20 cellular contexts compared by ENCODE assay signal in genomic region chr7:129391546-129392211, GRCh38. TPM values are rescaled to one million over a fixed set of nuclear protein-coding genes. Genes with fewer than 3 reads are reported as not detected.
DNase-seq lines count a peak whose midpoint lies in the region; TF ChIP-seq lines count a peak whose summit lies in the region.
"Had no signal": no experiment of that assay in that cellular context is flagged by ENCODE, and none has a peak within 500 bp of the region (broad histone marks: within the 10 kb centered on the region; RNA-seq: fewer than 3 reads in every experiment).

No MANE protein-coding gene starts in this region.

- no peaks in the 10 kb centered on the region for H3K27me3 ChIP-seq in dorsolateral prefrontal cortex
- H3K27me3 ChIP-seq in left ventricle myocardium inferior (ENCODE audit: low read depth) = no peaks in the 10 kb centered on the region
- H3K27me3 ChIP-seq: Peyer's patch, SJSA1 had no signal

- H3K4me3 ChIP-seq in dorsolateral prefrontal cortex (no peak overlapping the region), left ventricle myocardium inferior (peak overlapping the region; percentile 3)
- H3K4me3 ChIP-seq: Peyer's patch, SJSA1 had no signal

- intact Hi-C loops in dorsolateral prefrontal cortex (cut with DNase I) = no loop called here
- intact Hi-C loops in left ventricle myocardium inferior (cut with micrococcal nuclease) = no loop called here

- peaks cover 15% of the 10 kb centered on the region for H3K36me3 Mint-ChIP-seq in nephron (ENCODE audit: low read depth)

- H3K36me3 ChIP-seq in left ventricle myocardium inferior = peaks cover 10% of the 10 kb centered on the region
- H3K36me3 ChIP-seq: SJSA1 had no signal

- no peaks in the 10 kb centered on the region for H3K9me3 ChIP-seq in left ventricle myocardium inferior (replicated peaks)
- H3K9me3 ChIP-seq: Peyer's patch, SJSA1 had no signal

- peaks cover 51% of the 10 kb centered on the region for H3K4me1 ChIP-seq in left ventricle myocardium inferior
- H3K4me1 ChIP-seq: Peyer's patch, SJSA1 had no signal

- TF ChIP-seq CTCF in dorsolateral prefrontal cortex (IDR thresholded peaks at IDR 0.05 in 54 of 56, conservative IDR thresholded peaks at IDR 0.05 in 2 of 56; ENCODE audit: low read depth in 1 of 56, partially characterized antibody in 56 of 56) = no peak
- no peak for TF ChIP-seq CTCF in left ventricle myocardium inferior (IDR thresholded peaks at IDR 0.05; ENCODE audit: borderline replicate concordance)
- TF ChIP-seq CTCF in nephron (IDR thresholded peaks at IDR 0.05; ENCODE audit: unreplicated experiment in 3 of 3) = no peak

- H3K27ac ChIP-seq in dorsolateral prefrontal cortex (peak overlapping the region in 30 of 59 donors; percentile 1 to 73 (median 37)), left ventricle myocardium inferior (replicated peaks) (peak overlapping the region; percentile 85)
- H3K27ac ChIP-seq: Peyer's patch, SJSA1 had no signal

- peaks cover 6% of the 10 kb centered on the region for H3K4me1 Mint-ChIP-seq in nephron

- no peak overlapping the region for H3K4me3 Mint-ChIP-seq in nephron
- H3K4me3 Mint-ChIP-seq: CD8-positive, alpha-beta T cell had no signal

- H3K27me3 Mint-ChIP-seq in nephron (ENCODE audit: low read depth) = no peaks in the 10 kb centered on the region

- H3K27ac Mint-ChIP-seq in nephron = peak overlapping the region in 2 of 3 experiments; percentile 10 to 20
- H3K27ac Mint-ChIP-seq: CD8-positive, alpha-beta T cell had no signal

- H3K9me3 Mint-ChIP-seq in nephron = no peaks in the 10 kb centered on the region
- H3K9me3 Mint-ChIP-seq: CD8-positive, alpha-beta T cell had no signal

- DNase-seq in dorsolateral prefrontal cortex = no peak
- no peak for DNase-seq in left ventricle myocardium inferior
- no peak for DNase-seq in AG20443 (ENCODE audit: low spot score)
- no peak for DNase-seq in NOMO-1 treated with dmso at 0.1 percent for 144 hours (lab: John Stamatoyannopoulos, UW; ENCODE audit: unreplicated experiment)
- no peak for DNase-seq in LoVo (ENCODE audit: low spot score)
- no peak for DNase-seq in foreskin melanocyte
- DNase-seq: ACHN; C1 segment of cervical spinal cord; Calu3; CD8-positive, alpha-beta T cell; GOT3; HCEC 1CT; KBM-7; NCI-H1105; NCI-H146; NCI-H2029; NCI-H345; Peyer's patch had no signal

RNA-seq across cellular contexts. Expression of gene STRIP2, which starts 42.6 kb away (rescaled TPM):
- total RNA-seq in dorsolateral prefrontal cortex (10 to 100 TPM in 102 of 120 experiments, 1 to 10 TPM in 18; 6.6 to 24.8 (median 13.1) TPM), left ventricle myocardium inferior (17.1 TPM)
